In genomic region chr5:24642022-24642421, GRCh38 we compare ENCODE assay signal across 8 cellular contexts. TPM values are rescaled to one million over a fixed set of nuclear protein-coding genes. Genes with fewer than 3 reads are reported as not detected.
DNase-seq lines count a peak whose midpoint lies in the region; TF ChIP-seq lines count a peak whose summit lies in the region.

No MANE protein-coding gene starts in this region.

- H3K27ac ChIP-seq in PC-9 (no peak overlapping the region), neuronal stem cell (replicated peaks; ENCODE audit: low read length) (no peak overlapping the region)

- no peak overlapping the region for H3K27ac Mint-ChIP-seq in HFFc6

- H2AFZ ChIP-seq in PC-9 (no peak overlapping the region), neuronal stem cell (ENCODE audit: low read length) (no peak overlapping the region)

- H2BK120ac ChIP-seq in neuronal stem cell (ENCODE audit: low read depth, low read length) = no peak overlapping the region

- H3K9me3 ChIP-seq in PC-9 (ENCODE audit: insufficient read depth, low read depth) (no peaks in the 10 kb centered on the region), MG63 (no peaks in the 10 kb centered on the region), neuronal stem cell (replicated peaks in 1 of 2; ENCODE audit: control insufficient read depth in 2 of 2, insufficient read depth in 1 of 2, low read depth in 1 of 2, low read length in 2 of 2) (no peaks in the 10 kb centered on the region)

- no CpG with 5 or more reads among the region's 1 CpG for WGBS in neuronal stem cell (ENCODE audit: extremely low coverage in 2 of 2, insufficient read length in 2 of 2, insufficient replicate concordance in 1 of 2), 2 donors

- no peaks in the 10 kb centered on the region for H3K27me3 ChIP-seq in PC-9 (ENCODE audit: insufficient read depth, low read depth)
- no peaks in the 10 kb centered on the region for H3K27me3 ChIP-seq in MG63
- no peaks in the 10 kb centered on the region for H3K27me3 ChIP-seq in neuronal stem cell (ENCODE audit: control insufficient read depth in 3 of 3, insufficient read depth in 3 of 3, low read depth in 1 of 3, low read length in 3 of 3)

- no peak overlapping the region for H3K4ac ChIP-seq in neuronal stem cell (ENCODE audit: low read length)

- H3K18ac ChIP-seq in neuronal stem cell (ENCODE audit: low read length) = no peak overlapping the region

- no peak overlapping the region for H2AK5ac ChIP-seq in neuronal stem cell (ENCODE audit: low read depth, low read length)

- no peak overlapping the region for H3K23ac ChIP-seq in neuronal stem cell (ENCODE audit: low read depth, low read length, poor library complexity)

- no peak overlapping the region for H2BK5ac ChIP-seq in neuronal stem cell (ENCODE audit: low read length)

- H3K4me3 ChIP-seq in PC-9 (no peak overlapping the region), foreskin fibroblast (ENCODE audit: low read depth in 1 of 2, low read length in 2 of 2) (no peak overlapping the region), MG63 (no peak overlapping the region), neuronal stem cell (ENCODE audit: low read length in 2 of 2) (no peak overlapping the region)

- H3K36me3 ChIP-seq in PC-9 (ENCODE audit: low read depth) (no peaks in the 10 kb centered on the region), MG63 (no peaks in the 10 kb centered on the region), neuronal stem cell (replicated peaks in 1 of 2; ENCODE audit: control insufficient read depth in 2 of 2, insufficient read depth in 2 of 2, low read length in 2 of 2) (no peaks in the 10 kb centered on the region)

- CTCF ChIA-PET in PC-9 (lab: Charles Lee) = no interaction called here

- H3K27me3 Mint-ChIP-seq in HFFc6 (ENCODE audit: insufficient read depth) = no peaks in the 10 kb centered on the region

- H3K79me2 ChIP-seq in PC-9 (ENCODE audit: low read depth) = no peaks in the 10 kb centered on the region

- TF ChIP-seq CTCF in HFFc6 (IDR thresholded peaks at IDR 0.05) (peak; percentile 58), PC-9 (conservative IDR thresholded peaks at IDR 0.05) (peak; percentile 73), foreskin fibroblast (IDR thresholded peaks at IDR 0.05; ENCODE audit: low read depth, low read length) (peak; percentile 34)

- DNase-seq in AG08395 (ENCODE audit: low spot score) (peak; percentile 20), HFFc6 (peak; percentile 0), PC-9 (peak in 1 of 2 experiments; percentile 15), foreskin fibroblast (peak in 1 of 2 donors; percentile 2), activated T-cell treated with anti-CD3 and anti-CD28 coated beads for 4 hours (no peak), MG63 (no peak), epidermal melanocyte (ENCODE audit: insufficient read length, low spot score) (no peak), neuronal stem cell (ENCODE audit: low spot score) (no peak)

- no peak overlapping the region for H4K8ac ChIP-seq in neuronal stem cell (ENCODE audit: low read depth, low read length)

- H3K9ac ChIP-seq in neuronal stem cell (ENCODE audit: low read depth, low read length, poor library complexity) = no peak overlapping the region

- POLR2A ChIA-PET in PC-9 (lab: Charles Lee; ENCODE audit: unreplicated experiment) = no interaction called here

- H3K4me2 ChIP-seq in PC-9 (no peak overlapping the region), neuronal stem cell (ENCODE audit: insufficient read depth, low read length, poor library complexity, severe bottlenecking) (no peak overlapping the region)

- intact Hi-C loops in PC-9 (cut with micrococcal nuclease; ENCODE audit: unreplicated experiment) = loop anchor here (2.0 to 10.0 kb wide), 3 partner anchors 197 to 820 kb away; no protein-coding TSS in a partner anchor

- no peak overlapping the region for H2BK12ac ChIP-seq in neuronal stem cell (ENCODE audit: low read length)

- H3K4me3 Mint-ChIP-seq in HFFc6 = no peak overlapping the region

- no peaks in the 10 kb centered on the region for H3K79me1 ChIP-seq in neuronal stem cell (ENCODE audit: low read depth, low read length)

- no peaks in the 10 kb centered on the region; the same call in 1 of the 2 replicates for H3K9me3 Mint-ChIP-seq in HFFc6

- no peaks in the 10 kb centered on the region for H4K20me1 ChIP-seq in PC-9 (ENCODE audit: insufficient read depth)

- no peak overlapping the region for H4K91ac ChIP-seq in neuronal stem cell (ENCODE audit: low read depth, low read length, poor library complexity)

- BruUV-seq in PC-9 (replicated peaks; lab: Mats Ljungman, UMichigan) = no TSS peak

- H3K4me1 ChIP-seq in PC-9 (replicated peaks; ENCODE audit: insufficient read depth) (no peaks in the 10 kb centered on the region), neuronal stem cell (ENCODE audit: control insufficient read depth in 2 of 2, insufficient read depth in 1 of 2, low read depth in 1 of 2, low read length in 2 of 2) (peaks cover 0 to 7% of the 10 kb centered on the region in 2 donors)

- no peak overlapping the region for H3K14ac ChIP-seq in neuronal stem cell (ENCODE audit: low read length)

- H3K4me1 Mint-ChIP-seq in HFFc6 (ENCODE audit: low read depth) = no peaks in the 10 kb centered on the region; the same call in 1 of the 2 replicates

- H3K9me2 ChIP-seq in PC-9 (ENCODE audit: insufficient read depth) = no peaks in the 10 kb centered on the region

- no peak overlapping the region for H2BK15ac ChIP-seq in neuronal stem cell (ENCODE audit: low read length)

- no peaks in the 10 kb centered on the region for H3K36me3 Mint-ChIP-seq in HFFc6 (ENCODE audit: low read depth)

- no peaks in the 10 kb centered on the region for H3F3A ChIP-seq in PC-9 (ENCODE audit: insufficient read depth, low read depth)

RNA-seq across cellular contexts. Expression of gene CDH10, which starts 2.8 kb away (rescaled TPM):
- total RNA-seq in HFFc6 (2021; fragmentation: NEBNext Ultra II Directional; extraction: Animal tissue kit (Norgen Biotek cat#: 25700)) = under 1 TPM; 0.10 to 0.71 (median 0.17) TPM
- total RNA-seq in PC-9 (2021) = 0.20 and 0.63 TPM in 2 replicates
- total RNA-seq in MG63 (2014; rRNA removed; shearing (Covaris generic); ENCODE audit: low replicate concordance) = 0.89 and 1.6 TPM in 2 replicates
- polyA plus RNA-seq in neuronal stem cell (2013, experiment 1 of 2) = 5.5 TPM
- polyA plus RNA-seq in neuronal stem cell (2013, experiment 2 of 2) = 5.6 TPM

Comparison
In these comparisons a context has a peak if more than half of its experiments do, and no peak if none do; other contexts are left out.
1. DNase-seq: peak in AG08395 (single experiment) and HFFc6 (single experiment); none in activated T-cell treated with anti-CD3 and anti-CD28 coated beads for 4 hours (single experiment), MG63 (single experiment), epidermal melanocyte (single experiment) and neuronal stem cell (single experiment).
2. Peak in every context shown above with its lines, with median percentiles within 50 percentile points of each other: CTCF ChIP-seq.